14 cellular contexts compared by ENCODE assay signal in genomic region chr6:3409699-3410384, GRCh38. TPM values are rescaled to one million over a fixed set of nuclear protein-coding genes. Genes with fewer than 3 reads are reported as not detected.
DNase-seq lines count a peak whose midpoint lies in the region; ATAC-seq, FAIRE-seq and TF ChIP-seq lines count a peak whose summit lies in the region.
"Had no signal": no experiment of that assay in that cellular context is flagged by ENCODE, and none has a peak within 500 bp of the region (broad histone marks: within the 10 kb centered on the region; RNA-seq: fewer than 3 reads in every experiment).

No MANE protein-coding gene starts in this region.

- POLR2A ChIA-PET in H1 (lab: Charles Lee; ENCODE audit: partially characterized antibody), result no interaction called here

- H2BK12ac ChIP-seq in H1 (ENCODE audit: low read depth, low read length), result 0 out of 2 replicates have a peak overlapping the region, but pooled peaks have one; percentile 2

- TF ChIP-seq RAD21 in H1 (IDR thresholded peaks at IDR 0.05 in 1 of 2, conservative IDR thresholded peaks at IDR 0.05 in 1 of 2; ENCODE audit: low read depth in 2 of 2, low read length in 2 of 2), result no peak

- H3K56ac ChIP-seq in H1 (replicated peaks; ENCODE audit: insufficient read length, low read depth, low read length), result no peak overlapping the region

- peak; percentile 44 for ATAC-seq in lung (ENCODE audit: insufficient read depth, low FRiP score)
- ATAC-seq in GM18861 (IDR thresholded peaks at IDR 0.05; ENCODE audit: unreplicated experiment), result no peak
- ATAC-seq: heart left ventricle had no signal

- CTCF ChIA-PET in H1 (lab: Charles Lee; ENCODE audit: partially characterized antibody), result interaction anchor here (0.9 to 8.1 kb wide), 13 partner anchors 12 to 153 kb away, joined by 3 to 64 read pairs (median 5); partner anchors contain the start of gene SLC22A23

- no peak overlapping the region for H2BK20ac ChIP-seq in H1 (ENCODE audit: low read length)

- no peak overlapping the region for H2BK120ac ChIP-seq in H1 (replicated peaks; ENCODE audit: low read depth, low read length)

- H3K23ac ChIP-seq in H1 (ENCODE audit: insufficient read length), result no peak overlapping the region

- H3K4me3 ChIP-seq in H1 (ENCODE audit: extremely low read depth in 1 of 4, insufficient read depth in 2 of 4, low read depth in 3 of 4, low read length in 4 of 4) (no peak overlapping the region), lung (no peak overlapping the region), transverse colon (peak overlapping the region in 2 of 4 donors; percentile 14 to 18), dorsolateral prefrontal cortex (no peak overlapping the region)
- H3K4me3 ChIP-seq: HAP-1, heart left ventricle had no signal

- H3K23me2 ChIP-seq in H1 (ENCODE audit: low read depth, low read length), result peaks cover 2% of the 10 kb centered on the region; the same call in 1 of the 2 replicates

- H3K4ac ChIP-seq in H1 (replicated peaks; ENCODE audit: insufficient read length, low read depth, low read length), result no peak overlapping the region

- TF ChIP-seq EP300 in H1 (IDR thresholded peaks at IDR 0.05; ENCODE audit: borderline replicate concordance in 1 of 2, low read depth in 2 of 2, low read length in 2 of 2), result no peak
- no peak for TF ChIP-seq EP300 in transverse colon (IDR thresholded peaks at IDR 0.05; ENCODE audit: low read depth)

- DNase-seq in NOMO-1 treated with DMSO at 0.1 percent for 48 hours (lab: John Stamatoyannopoulos, UW; ENCODE audit: unreplicated experiment) (peak; percentile 16), NOMO-1 treated with dmso at 0.1 percent for 144 hours (lab: John Stamatoyannopoulos, UW; ENCODE audit: unreplicated experiment) (no peak), H1 (ENCODE audit: low read depth in 1 of 2, low spot score in 2 of 2) (no peak), lung (ENCODE audit: low spot score) (peak; percentile 85), transverse colon (peak; percentile 83), dorsolateral prefrontal cortex (no peak), KG1 (lab: John Stamatoyannopoulos, UW) (no peak)
- DNase-seq: activated naive CD4-positive, alpha-beta T cell treated with Interleukin-2 at 50 U/mL for 16 hours; brain microvascular endothelial cell; heart left ventricle; NCI-H1048; stimulated activated CD4-positive, alpha-beta T cell treated with anti-CD3 and anti-CD28 coated beads, Interleukin-12 subunit alpha, Interleukin-12 subunit beta, amount 100 ng/mL, for 4 hours had no signal

- no peak overlapping the region for H3K18ac ChIP-seq in H1 (ENCODE audit: extremely low read depth, low read length)

- TF ChIP-seq POLR2A in H1 (IDR thresholded peaks at IDR 0.05; ENCODE audit: control extremely low read depth in 1 of 2, low read depth in 2 of 2, low read length in 2 of 2), result no peak
- no peak for TF ChIP-seq POLR2A in transverse colon (IDR thresholded peaks at IDR 0.05)

- no peak overlapping the region for H4K5ac ChIP-seq in H1 (ENCODE audit: insufficient read length, low read depth, low read length)

- H2AFZ ChIP-seq in H1 (ENCODE audit: low read length), result no peak overlapping the region

- in situ Hi-C loops in transverse colon (cut with MboI; ENCODE audit: low pct_ligation_motif_present in 1 of 4, low pct_unique_long_range_greater_than_20kb in 1 of 4, low sequenced_read_pairs in 3 of 4), result no loop called here

- no peak overlapping the region for H3K14ac ChIP-seq in H1 (ENCODE audit: insufficient read length)

- no peak overlapping the region for H4K91ac ChIP-seq in H1 (replicated peaks; ENCODE audit: insufficient read length, low read length)

- H3K27ac ChIP-seq in H1 (ENCODE audit: low read depth, low read length), result no peak overlapping the region
- H3K27ac ChIP-seq in lung (ENCODE audit: low read depth in 1 of 2, low read length in 1 of 2), result peak overlapping the region in 1 of 2 donors; percentile 48
- H3K27ac ChIP-seq in transverse colon, result peak overlapping the region; percentile 82 to 85 (median 84)
- peak overlapping the region in 14 of 59 donors; percentile 5 to 75 (median 25) for H3K27ac ChIP-seq in dorsolateral prefrontal cortex
- H3K27ac ChIP-seq: brain microvascular endothelial cell, heart left ventricle had no signal

- intact Hi-C loops in transverse colon (cut with DNase I; ENCODE audit: low total_unique reads), result loop anchor here (2.0 kb wide), 1 partner anchor 327 kb away; no protein-coding TSS in a partner anchor
- intact Hi-C loops in dorsolateral prefrontal cortex (cut with DNase I), result loop anchor here (5.0 to 10.0 kb wide), 3 partner anchors 95 to 325 kb away; no protein-coding TSS in a partner anchor

- H3K79me2 ChIP-seq in H1 (ENCODE audit: control insufficient read depth in 1 of 2, insufficient read depth in 2 of 2, low read length in 2 of 2), result peaks cover 0 to 18% of the 10 kb centered on the region in 2 experiments; a peak in 2 of 4 replicates

- no peak overlapping the region for H2AK5ac ChIP-seq in H1 (ENCODE audit: low read depth, low read length)

- no peak for FAIRE-seq in H1 (lab: Jason Lieb, UNC)

- peaks cover 0 to 6% of the 10 kb centered on the region in 2 experiments; a peak in 3 of 4 replicates for H3K9me3 ChIP-seq in H1 (ENCODE audit: insufficient read depth in 2 of 2, low read depth in 1 of 2, low read length in 1 of 2)
- no peaks in the 10 kb centered on the region for H3K9me3 ChIP-seq in lung (ENCODE audit: control insufficient read depth in 2 of 2, insufficient read depth in 1 of 2, low read length in 1 of 2)
- H3K9me3 ChIP-seq in transverse colon, result no peaks in the 10 kb centered on the region
- H3K9me3 ChIP-seq: HAP-1 had no signal

- no peak overlapping the region; the same call in 1 of the 2 replicates for H2BK5ac ChIP-seq in H1 (ENCODE audit: low read depth, low read length)

- no peak overlapping the region; a peak in 1 of 7 replicates for H3K9ac ChIP-seq in H1 (replicated peaks in 1 of 4; ENCODE audit: extremely low read depth in 1 of 4, low read depth in 3 of 4, low read length in 3 of 4)

- H3K27me3 ChIP-seq in H1 (replicated peaks in 1 of 4; ENCODE audit: control insufficient read depth in 3 of 4, extremely low read depth in 1 of 4, insufficient read depth in 3 of 4, low read length in 3 of 4) (no peaks in the 10 kb centered on the region), lung (ENCODE audit: control insufficient read depth, insufficient read depth) (no peaks in the 10 kb centered on the region), transverse colon (no peaks in the 10 kb centered on the region), dorsolateral prefrontal cortex (no peaks in the 10 kb centered on the region)
- H3K27me3 ChIP-seq: brain microvascular endothelial cell, heart left ventricle had no signal

- H3K4me2 ChIP-seq in H1 (ENCODE audit: insufficient read depth in 1 of 2, low read depth in 2 of 2, low read length in 2 of 2), result no peak overlapping the region

- H4K20me1 ChIP-seq in H1 (replicated peaks in 1 of 2; ENCODE audit: control insufficient read depth in 1 of 2, insufficient read depth in 2 of 2, low read length in 2 of 2), result no peaks in the 10 kb centered on the region

- no peaks in the 10 kb centered on the region; the same call in 1 of the 2 replicates for H3K79me1 ChIP-seq in H1 (ENCODE audit: low read depth, low read length)

- H3K36me3 ChIP-seq in H1 (ENCODE audit: control insufficient read depth in 2 of 4, insufficient read depth in 4 of 4, low read length in 3 of 4), result peaks cover 0 to 7% (median 0%) of the 10 kb centered on the region in 4 experiments; a peak in 2 of 8 replicates
- no peaks in the 10 kb centered on the region for H3K36me3 ChIP-seq in lung (ENCODE audit: control insufficient read depth in 2 of 2, insufficient read depth in 2 of 2, low read length in 2 of 2)
- no peaks in the 10 kb centered on the region for H3K36me3 ChIP-seq in transverse colon
- H3K36me3 ChIP-seq: brain microvascular endothelial cell, HAP-1, heart left ventricle had no signal

- peaks cover 0 to 11% (median 9%) of the 10 kb centered on the region in 4 experiments; a peak in 6 of 7 replicates for H3K4me1 ChIP-seq in H1 (replicated peaks in 1 of 4; ENCODE audit: control insufficient read depth in 3 of 4, insufficient read depth in 4 of 4, low read length in 3 of 4)
- peaks cover 0 to 3% of the 10 kb centered on the region in 2 donors for H3K4me1 ChIP-seq in lung (ENCODE audit: control insufficient read depth in 2 of 2, insufficient read depth in 2 of 2, low read length in 2 of 2)
- H3K4me1 ChIP-seq in transverse colon, result peaks cover 15 to 67% (median 34%) of the 10 kb centered on the region in 4 donors
- H3K4me1 ChIP-seq: HAP-1 had no signal

- TF ChIP-seq CTCF in H1 (IDR thresholded peaks at IDR 0.05; ENCODE audit: control extremely low read depth in 1 of 3, insufficient read depth in 1 of 3, low read depth in 1 of 3, low read length in 3 of 3) (no peak), lung (IDR thresholded peaks at IDR 0.05; ENCODE audit: control extremely low read depth, extremely low read depth) (no peak), transverse colon (IDR thresholded peaks at IDR 0.05) (no peak), dorsolateral prefrontal cortex (IDR thresholded peaks at IDR 0.05 in 54 of 56, conservative IDR thresholded peaks at IDR 0.05 in 2 of 56; ENCODE audit: low read depth in 1 of 56, partially characterized antibody in 56 of 56) (no peak)

- no peak overlapping the region for H4K8ac ChIP-seq in H1 (ENCODE audit: extremely low read depth, insufficient read depth, low read length)

- WGBS in H1 (ENCODE audit: extremely low coverage in 1 of 2, insufficient coverage in 1 of 2, insufficient read length in 1 of 2, insufficient replicate concordance in 2 of 2, low coverage in 1 of 2, low lambda C conversion rate in 2 of 2, missing lambda C conversion rate in 1 of 2), 2 experiments, result 88% methylated on average over 13 of the region's 13 CpGs; no CpG with 5 or more reads in 1 of the 2 experiments
- WGBS in lung, 2 donors, result 62 to 66% methylated on average over 13 of the region's 13 CpGs
- WGBS in transverse colon (ENCODE audit: low coverage in 1 of 2), 2 donors, result 45 to 80% methylated on average over 5 to 13 of the region's 13 CpGs

- no peak overlapping the region for H2BK15ac ChIP-seq in H1 (ENCODE audit: low read length)

TF ChIP-seq in H1, 55 proteins besides CTCF, POLR2A, EP300 and RAD21:
- TF ChIP-seq CEBPB (IDR thresholded peaks at IDR 0.05; ENCODE audit: low read depth, low read length) (peak; percentile 98), SUZ12 (IDR thresholded peaks at IDR 0.05; ENCODE audit: low read length) (no peak)

RNA-seq across cellular contexts. Expression of gene SLC22A23, which starts 47.0 kb away (rescaled TPM):
- total RNA-seq in H1 (2021; fragmentation: NEBNext Ultra II Directional; extraction: Animal tissue kit (Norgen Biotek cat#: 25700)), result 37.1 and 38.4 TPM in 2 replicates
- polyA plus RNA-seq in H1 (2011; rRNA removed) (9.9 and 15.8 TPM in 2 replicates), lung (10 to 100 TPM in 1 of 2 donors, 1 to 10 TPM in 1; 6.6 to 14.5 TPM)
- 10.2 TPM for polyA plus RNA-seq in H1 (2011; cell fraction: cytosol; rRNA removed)
- 28.3 TPM for polyA plus RNA-seq in H1 (2011; cell fraction: nucleus; rRNA removed)
- 15.4 to 22.2 TPM (median 19.8 TPM) in 4 replicates for polyA plus RNA-seq in H1 (2012, experiment 1 of 2)
- polyA plus RNA-seq in H1 (2012, experiment 2 of 2), result 11.3 TPM
- polyA plus RNA-seq in H1 (2013, experiment 1 of 2), result 26.5 TPM
- 28.3 TPM for polyA plus RNA-seq in H1 (2013, experiment 2 of 2)
- polyA minus RNA-seq in H1 (2011; rRNA and poly(A)+ RNA removed), result 19.6 and 26.4 TPM in 2 replicates
- 18.3 TPM for polyA minus RNA-seq in H1 (2011; cell fraction: cytosol; rRNA and poly(A)+ RNA removed)
- 33.0 TPM for polyA minus RNA-seq in H1 (2011; cell fraction: nucleus; rRNA and poly(A)+ RNA removed)
- total RNA-seq in lung (10 to 100 TPM; 33.6 to 45.6 TPM), transverse colon (100 to 1,000 TPM in 3 of 4 donors, 10 to 100 TPM in 1; 96.1 to 161 (median 117) TPM), dorsolateral prefrontal cortex (100 to 1,000 TPM in 1 of 120 experiments, 10 to 100 TPM in 119; 36.4 to 160 (median 55.7) TPM)

Comparison
In these comparisons a context has a peak if more than half of its experiments do, and no peak if none do; other contexts are left out.
1. DNase-seq: peak in NOMO-1 treated with DMSO at 0.1 percent for 48 hours (single experiment), lung (single experiment) and transverse colon (single experiment); none in NOMO-1 treated with dmso at 0.1 percent for 144 hours (single experiment), H1 (0 of 2), dorsolateral prefrontal cortex (0 of 10) and KG1 (single experiment).